14 cellular contexts compared by ENCODE assay signal in the genomic region with DNA sequence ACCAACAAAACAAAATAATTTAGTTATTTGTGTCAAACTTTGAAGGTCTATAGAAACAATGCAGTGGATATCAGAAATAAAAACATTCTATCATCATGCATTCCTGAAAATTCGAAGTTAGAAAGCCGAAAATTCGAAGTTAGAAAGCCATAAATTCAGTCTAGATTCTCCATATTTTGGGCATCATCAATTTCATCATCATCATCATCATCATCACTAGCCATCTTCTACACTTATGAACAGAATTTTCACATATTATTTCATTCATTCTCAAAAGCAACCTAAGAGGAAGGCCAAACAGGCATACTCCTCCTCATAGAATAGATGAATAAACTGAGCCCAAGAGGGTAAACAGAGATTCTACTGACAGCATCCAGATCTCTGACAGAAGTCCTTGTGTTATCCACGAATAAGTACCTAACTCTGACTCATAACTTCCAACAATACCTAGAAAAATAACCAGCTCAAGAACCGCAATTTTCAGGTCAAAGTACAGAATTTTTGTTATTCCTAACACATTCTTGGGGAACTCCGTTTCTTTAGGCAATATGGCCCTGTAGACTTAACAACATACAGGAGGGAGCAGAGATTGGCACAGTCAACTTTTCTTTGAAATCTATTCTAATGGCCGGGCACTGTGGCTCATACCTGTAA.
"Had no signal": no experiment of that assay in that cellular context is flagged by ENCODE, and none has a peak within 500 bp of the region (broad histone marks: within the 10 kb centered on the region; RNA-seq: fewer than 3 reads in every experiment).

No MANE protein-coding gene starts in this region.

- H3K9me3 ChIP-seq: prostate gland, sigmoid colon had no signal

- H3K27me3 Mint-ChIP-seq: brain; dendritic cell treated with granulocyte-macrophage colony-stimulating factor and Interleukin-4, amounts not matched to agents 40 ng/mL and 50 ng/mL, for 4 days; natural killer cell treated with Interleukin-12 subunit alpha and Interleukin-12 subunit beta and Interleukin-15 and Interleukin-18, amount 100 ng/mL, for 72 hours; type B pancreatic cell had no signal

- DNase-seq: activated CD4-positive, alpha-beta T cell treated with anti-CD3 and anti-CD28 coated beads, Interleukin-2, amount 10 ng/mL, durations not matched to agents 7 days and 5 days; activated naive CD4-positive, alpha-beta T cell treated with anti-CD3 and anti-CD28 coated beads, Interleukin-2, amount 10 ng/mL, durations not matched to agents 7 days and 5 days; activated T-cell treated with anti-CD3 and anti-CD28 coated beads for 4 hours; occipital lobe; sigmoid colon; stimulated activated CD4-positive, alpha-beta T cell treated with anti-CD3 and anti-CD28 coated beads, Interleukin-12 subunit alpha, Interleukin-12 subunit beta, amount 100 ng/mL, for 4 hours; stimulated activated naive CD4-positive, alpha-beta T cell treated with Interleukin-2 at 50 U/mL for 16 hours had no signal

- H3K36me3 Mint-ChIP-seq: activated naive CD4-positive, alpha-beta T cell treated with anti-CD3 and anti-CD28 coated beads, Interleukin-2, amount 10 ng/mL, durations not matched to agents 7 days and 5 days; natural killer cell treated with Interleukin-12 subunit alpha and Interleukin-12 subunit beta and Interleukin-15 and Interleukin-18, amount 100 ng/mL, for 72 hours had no signal

- H3K27ac ChIP-seq: prostate gland, sigmoid colon had no signal

- H3K4me1 Mint-ChIP-seq: activated naive CD4-positive, alpha-beta T cell treated with anti-CD3 and anti-CD28 coated beads, Interleukin-2, amount 10 ng/mL, durations not matched to agents 7 days and 5 days; activated T-helper 17 cell treated with anti-CD3 and anti-CD28 coated beads, Interleukin-2, amount 50 U/mL, for 72 hours had no signal

- H3K36me3 ChIP-seq: prostate gland, sigmoid colon had no signal

- H3K9me3 Mint-ChIP-seq: activated CD4-positive, alpha-beta T cell treated with anti-CD3 and anti-CD28 coated beads, Interleukin-2, amount 10 ng/mL, durations not matched to agents 7 days and 5 days; activated naive CD4-positive, alpha-beta T cell treated with anti-CD3 and anti-CD28 coated beads, Interleukin-2, amount 10 ng/mL, durations not matched to agents 7 days and 5 days; activated T-helper 17 cell treated with anti-CD3 and anti-CD28 coated beads, Interleukin-2, amount 50 U/mL, for 72 hours; dendritic cell treated with granulocyte-macrophage colony-stimulating factor and Interleukin-4, amounts not matched to agents 40 ng/mL and 50 ng/mL, for 4 days; natural killer cell treated with Interleukin-12 subunit alpha and Interleukin-12 subunit beta and Interleukin-15 and Interleukin-18, amount 100 ng/mL, for 72 hours; T-helper 1 cell treated with Interleukin-12 subunit alpha and Interleukin-12 subunit beta and Interleukin-4 antibody, amounts not matched to agents 30 μg/mL and 1 μg/mL, for 36 hours; type B pancreatic cell had no signal

- H3K4me3 Mint-ChIP-seq: activated CD4-positive, alpha-beta T cell treated with anti-CD3 and anti-CD28 coated beads, Interleukin-2, amount 10 ng/mL, durations not matched to agents 7 days and 5 days; activated naive CD4-positive, alpha-beta T cell treated with anti-CD3 and anti-CD28 coated beads, Interleukin-2, amount 10 ng/mL, durations not matched to agents 7 days and 5 days; activated T-helper 17 cell treated with anti-CD3 and anti-CD28 coated beads, Interleukin-2, amount 50 U/mL, for 72 hours; brain; dendritic cell treated with granulocyte-macrophage colony-stimulating factor and Interleukin-4, amounts not matched to agents 40 ng/mL and 50 ng/mL, for 4 days; natural killer cell treated with Interleukin-12 subunit alpha and Interleukin-12 subunit beta and Interleukin-15 and Interleukin-18, amount 100 ng/mL, for 72 hours; T-helper 1 cell treated with Interleukin-12 subunit alpha and Interleukin-12 subunit beta and Interleukin-4 antibody, amounts not matched to agents 30 μg/mL and 1 μg/mL, for 36 hours; type B pancreatic cell had no signal

- H3K4me3 ChIP-seq: prostate gland, sigmoid colon had no signal

- H3K4me1 ChIP-seq: prostate gland had no signal

- H3K27me3 ChIP-seq: sigmoid colon had no signal

- H3K27ac Mint-ChIP-seq: activated CD4-positive, alpha-beta T cell treated with anti-CD3 and anti-CD28 coated beads, Interleukin-2, amount 10 ng/mL, durations not matched to agents 7 days and 5 days; activated naive CD4-positive, alpha-beta T cell treated with anti-CD3 and anti-CD28 coated beads, Interleukin-2, amount 10 ng/mL, durations not matched to agents 7 days and 5 days; activated T-helper 17 cell treated with anti-CD3 and anti-CD28 coated beads, Interleukin-2, amount 50 U/mL, for 72 hours; dendritic cell treated with granulocyte-macrophage colony-stimulating factor and Interleukin-4, amounts not matched to agents 40 ng/mL and 50 ng/mL, for 4 days; natural killer cell treated with Interleukin-12 subunit alpha and Interleukin-12 subunit beta and Interleukin-15 and Interleukin-18, amount 100 ng/mL, for 72 hours; T-helper 1 cell treated with Interleukin-12 subunit alpha and Interleukin-12 subunit beta and Interleukin-4 antibody, amounts not matched to agents 30 μg/mL and 1 μg/mL, for 36 hours; type B pancreatic cell had no signal
